Comparison of ENCODE assay signal across 22 cellular contexts in genomic region chr22:48599346-48599745, GRCh38.
DNase-seq lines count a peak whose midpoint lies in the region; ATAC-seq, FAIRE-seq and TF ChIP-seq lines count a peak whose summit lies in the region.
"Had no signal": no experiment of that assay in that cellular context is flagged by ENCODE, and none has a peak within 500 bp of the region (broad histone marks: within the 10 kb centered on the region; RNA-seq: fewer than 3 reads in every experiment).

No MANE protein-coding gene starts in this region.

- ATAC-seq in gastrocnemius medialis, result no peak

- H3K79me2 ChIP-seq in H1 (ENCODE audit: control insufficient read depth in 1 of 2, insufficient read depth in 2 of 2, low read length in 2 of 2), result peaks cover 0 to 3% of the 10 kb centered on the region in 2 experiments; a peak in 1 of 4 replicates

- H2AFZ ChIP-seq in H1 (ENCODE audit: low read length), result no peak overlapping the region
- H2AFZ ChIP-seq in neuronal stem cell (ENCODE audit: low read length), result no peak overlapping the region

- H2BK12ac ChIP-seq in H1 (ENCODE audit: low read depth, low read length) (no peak overlapping the region), neuronal stem cell (ENCODE audit: low read length) (peak overlapping the region; percentile 42)

- no peak overlapping the region for H3K27ac Mint-ChIP-seq in Calu3 (ENCODE audit: unreplicated experiment)
- H3K27ac Mint-ChIP-seq: CD14-positive monocyte; CD4-positive, alpha-beta memory T cell; CD4-positive, CD25-positive, alpha-beta regulatory T cell; CD8-positive, alpha-beta memory T cell had no signal

- H2BK120ac ChIP-seq in H1 (replicated peaks; ENCODE audit: low read depth, low read length) (no peak overlapping the region), neuronal stem cell (ENCODE audit: low read depth, low read length) (no peak overlapping the region)

- no peak overlapping the region for H3K4ac ChIP-seq in H1 (replicated peaks; ENCODE audit: insufficient read length, low read depth, low read length)
- no peak overlapping the region for H3K4ac ChIP-seq in neuronal stem cell (ENCODE audit: low read length)

- BruUV-seq in Calu3 (replicated peaks; lab: Mats Ljungman, UMichigan), result no TSS peak

- no peaks in the 10 kb centered on the region for H3K36me3 Mint-ChIP-seq in Calu3 (ENCODE audit: insufficient read depth, unreplicated experiment)
- H3K36me3 Mint-ChIP-seq: CD14-positive monocyte; CD4-positive, alpha-beta memory T cell; CD4-positive, CD25-positive, alpha-beta regulatory T cell; CD8-positive, alpha-beta memory T cell had no signal

- DNase-seq in H1 (ENCODE audit: low read depth in 1 of 2, low spot score in 2 of 2), result no peak
- no peak for DNase-seq in neuronal stem cell (ENCODE audit: low spot score)
- no peak for DNase-seq in gastrocnemius medialis
- DNase-seq in stimulated activated CD4-positive, alpha-beta T cell treated with anti-CD3 and anti-CD28 coated beads, Interleukin-12 subunit alpha, Interleukin-12 subunit beta, amount 100 ng/mL, for 4 hours, result no peak
- DNase-seq in Calu3, result no peak
- DNase-seq: 8988T; ACHN; BE2C; C1 segment of cervical spinal cord; CD4-positive, alpha-beta memory T cell; CD4-positive, CD25-positive, alpha-beta regulatory T cell; CD8-positive, alpha-beta memory T cell; COR-L47; DMS79 treated with DMSO at 0.1 percent for 48 hours; GF-D8 had no signal

- POLR2A ChIA-PET in H1 (lab: Charles Lee; ENCODE audit: partially characterized antibody), result interaction anchor here (1.2 kb wide), 1 partner anchor 196 kb away, joined by 3 read pairs; no protein-coding TSS in a partner anchor

- H3K36me3 ChIP-seq in H1 (ENCODE audit: control insufficient read depth in 2 of 4, insufficient read depth in 4 of 4, low read length in 3 of 4), result no peaks in the 10 kb centered on the region
- H3K36me3 ChIP-seq in neuronal stem cell (replicated peaks in 1 of 2; ENCODE audit: control insufficient read depth in 2 of 2, insufficient read depth in 2 of 2, low read length in 2 of 2), result peaks cover 0 to 10% of the 10 kb centered on the region in 2 donors
- H3K36me3 ChIP-seq in gastrocnemius medialis, result no peaks in the 10 kb centered on the region
- H3K36me3 ChIP-seq: BE2C, BLaER1 had no signal

- peak overlapping the region; percentile 25; the same call in 1 of the 2 replicates for H4K8ac ChIP-seq in H1 (ENCODE audit: extremely low read depth, insufficient read depth, low read length)
- H4K8ac ChIP-seq in neuronal stem cell (ENCODE audit: low read depth, low read length), result no peak overlapping the region

- no peak overlapping the region for H3K56ac ChIP-seq in H1 (replicated peaks; ENCODE audit: insufficient read length, low read depth, low read length)

- TF ChIP-seq RAD21 in H1 (IDR thresholded peaks at IDR 0.05 in 1 of 2, conservative IDR thresholded peaks at IDR 0.05 in 1 of 2; ENCODE audit: low read depth in 2 of 2, low read length in 2 of 2), result no peak

- H2BK20ac ChIP-seq in H1 (ENCODE audit: low read length), result no peak overlapping the region

- H2AK5ac ChIP-seq in H1 (ENCODE audit: low read depth, low read length) (no peak overlapping the region), neuronal stem cell (ENCODE audit: low read depth, low read length) (peak overlapping the region; percentile 45)

- H3K79me1 ChIP-seq in H1 (ENCODE audit: low read depth, low read length) (peaks cover 4% of the 10 kb centered on the region), neuronal stem cell (ENCODE audit: low read depth, low read length) (peaks cover 16% of the 10 kb centered on the region)

- no peak for TF ChIP-seq POLR2A in H1 (IDR thresholded peaks at IDR 0.05; ENCODE audit: control extremely low read depth in 1 of 2, low read depth in 2 of 2, low read length in 2 of 2)
- TF ChIP-seq POLR2A in gastrocnemius medialis (IDR thresholded peaks at IDR 0.05), result no peak

- peaks cover 5 to 19% of the 10 kb centered on the region in 2 experiments for H4K20me1 ChIP-seq in H1 (replicated peaks in 1 of 2; ENCODE audit: control insufficient read depth in 1 of 2, insufficient read depth in 2 of 2, low read length in 2 of 2)

- H2BK15ac ChIP-seq in H1 (ENCODE audit: low read length), result no peak overlapping the region
- no peak overlapping the region for H2BK15ac ChIP-seq in neuronal stem cell (ENCODE audit: low read length)

- H3K27me3 ChIP-seq in H1 (replicated peaks in 1 of 4; ENCODE audit: control insufficient read depth in 3 of 4, extremely low read depth in 1 of 4, insufficient read depth in 3 of 4, low read length in 3 of 4) (no peaks in the 10 kb centered on the region), neuronal stem cell (ENCODE audit: control insufficient read depth in 3 of 3, insufficient read depth in 3 of 3, low read depth in 1 of 3, low read length in 3 of 3) (no peaks in the 10 kb centered on the region), gastrocnemius medialis (no peaks in the 10 kb centered on the region)
- H3K27me3 ChIP-seq: BE2C had no signal

- H4K91ac ChIP-seq in H1 (replicated peaks; ENCODE audit: insufficient read length, low read length) (no peak overlapping the region), neuronal stem cell (ENCODE audit: low read depth, low read length, poor library complexity) (peak overlapping the region; percentile 43)

- FAIRE-seq in H1 (lab: Jason Lieb, UNC), result no peak
- FAIRE-seq: A204.1, D721Med, G401.6, GM12891, GM19239 had no signal

- intact Hi-C loops in gastrocnemius medialis (cut with DNase I; ENCODE audit: low total_unique reads) (no loop called here), Calu3 (cut with micrococcal nuclease; ENCODE audit: unreplicated experiment) (no loop called here)

- H4K5ac ChIP-seq in H1 (ENCODE audit: insufficient read length, low read depth, low read length), result no peak overlapping the region

- H3K9me3 Mint-ChIP-seq in Calu3 (ENCODE audit: low read depth, unreplicated experiment), result peaks cover 6% of the 10 kb centered on the region

- CTCF ChIA-PET in H1 (lab: Charles Lee; ENCODE audit: partially characterized antibody) (no interaction called here), Calu3 (lab: Charles Lee) (no interaction called here)

- H3K4me3 ChIP-seq in H1 (ENCODE audit: extremely low read depth in 1 of 4, insufficient read depth in 2 of 4, low read depth in 3 of 4, low read length in 4 of 4) (no peak overlapping the region), neuronal stem cell (ENCODE audit: low read length in 2 of 2) (no peak overlapping the region), gastrocnemius medialis (no peak overlapping the region)
- H3K4me3 ChIP-seq: BLaER1 had no signal

- H3K27ac ChIP-seq in H1 (ENCODE audit: low read depth, low read length) (no peak overlapping the region), neuronal stem cell (replicated peaks; ENCODE audit: low read length) (no peak overlapping the region), gastrocnemius medialis (no peak overlapping the region)
- H3K27ac ChIP-seq: BLaER1 had no signal

- H3K4me2 ChIP-seq in H1 (ENCODE audit: insufficient read depth in 1 of 2, low read depth in 2 of 2, low read length in 2 of 2) (no peak overlapping the region), neuronal stem cell (ENCODE audit: insufficient read depth, low read length, poor library complexity, severe bottlenecking) (no peak overlapping the region)
- H3K4me2 ChIP-seq: BLaER1 had no signal

- no peak for TF ChIP-seq EP300 in H1 (IDR thresholded peaks at IDR 0.05; ENCODE audit: borderline replicate concordance in 1 of 2, low read depth in 2 of 2, low read length in 2 of 2)

- H3K9me3 ChIP-seq in H1 (ENCODE audit: insufficient read depth in 2 of 2, low read depth in 1 of 2, low read length in 1 of 2) (peaks cover 2 to 3% of the 10 kb centered on the region in 2 experiments; a peak in 1 of 4 replicates), neuronal stem cell (replicated peaks in 1 of 2; ENCODE audit: control insufficient read depth in 2 of 2, insufficient read depth in 1 of 2, low read depth in 1 of 2, low read length in 2 of 2) (peaks cover 0 to 2% of the 10 kb centered on the region in 2 donors), gastrocnemius medialis (no peaks in the 10 kb centered on the region)
- H3K9me3 ChIP-seq: BE2C had no signal

- H3K4me1 Mint-ChIP-seq in Calu3 (ENCODE audit: low read depth, unreplicated experiment), result no peaks in the 10 kb centered on the region
- H3K4me1 Mint-ChIP-seq: CD14-positive monocyte; CD4-positive, alpha-beta memory T cell; CD4-positive, CD25-positive, alpha-beta regulatory T cell; CD8-positive, alpha-beta memory T cell had no signal

- in situ Hi-C loops in gastrocnemius medialis (cut with MboI; ENCODE audit: low sequenced_read_pairs in 4 of 4), result no loop called here

- no peak overlapping the region for H3K9ac ChIP-seq in H1 (replicated peaks in 1 of 4; ENCODE audit: extremely low read depth in 1 of 4, low read depth in 3 of 4, low read length in 3 of 4)
- H3K9ac ChIP-seq in neuronal stem cell (ENCODE audit: low read depth, low read length, poor library complexity), result peak overlapping the region; percentile 78
- H3K9ac ChIP-seq: BLaER1 had no signal

- H3K4me3 Mint-ChIP-seq in Calu3 (ENCODE audit: low read depth, unreplicated experiment), result no peak overlapping the region
- H3K4me3 Mint-ChIP-seq: CD14-positive monocyte; CD4-positive, alpha-beta memory T cell; CD4-positive, CD25-positive, alpha-beta regulatory T cell; CD8-positive, alpha-beta memory T cell had no signal

- WGBS in H1 (ENCODE audit: extremely low coverage in 1 of 2, insufficient coverage in 1 of 2, insufficient read length in 1 of 2, insufficient replicate concordance in 2 of 2, low coverage in 1 of 2, low lambda C conversion rate in 2 of 2, missing lambda C conversion rate in 1 of 2), 2 experiments, result 90% methylated on average over 10 of the region's 10 CpGs; no CpG with 5 or more reads in 1 of the 2 experiments
- WGBS in neuronal stem cell (ENCODE audit: extremely low coverage in 2 of 2, insufficient read length in 2 of 2, insufficient replicate concordance in 1 of 2), 2 donors, result no CpG with 5 or more reads among the region's 10 CpGs

- H3K18ac ChIP-seq in H1 (ENCODE audit: extremely low read depth, low read length), result no peak overlapping the region
- H3K18ac ChIP-seq in neuronal stem cell (ENCODE audit: low read length), result peak overlapping the region; percentile 24

- H3K4me1 ChIP-seq in H1 (replicated peaks in 1 of 4; ENCODE audit: control insufficient read depth in 3 of 4, insufficient read depth in 4 of 4, low read length in 3 of 4), result no peaks in the 10 kb centered on the region
- H3K4me1 ChIP-seq in neuronal stem cell (ENCODE audit: control insufficient read depth in 2 of 2, insufficient read depth in 1 of 2, low read depth in 1 of 2, low read length in 2 of 2), result no peaks in the 10 kb centered on the region
- H3K4me1 ChIP-seq in gastrocnemius medialis, result no peaks in the 10 kb centered on the region
- H3K4me1 ChIP-seq: BE2C had no signal

- H3K14ac ChIP-seq in H1 (ENCODE audit: insufficient read length) (no peak overlapping the region), neuronal stem cell (ENCODE audit: low read length) (peak overlapping the region; percentile 47)

- no peak overlapping the region for H3K23ac ChIP-seq in H1 (ENCODE audit: insufficient read length)
- peak overlapping the region; percentile 73 for H3K23ac ChIP-seq in neuronal stem cell (ENCODE audit: low read depth, low read length, poor library complexity)

- H3K23me2 ChIP-seq in H1 (ENCODE audit: low read depth, low read length), result no peaks in the 10 kb centered on the region

- no peak overlapping the region for H2BK5ac ChIP-seq in H1 (ENCODE audit: low read depth, low read length)
- no peak overlapping the region for H2BK5ac ChIP-seq in neuronal stem cell (ENCODE audit: low read length)

- TF ChIP-seq CTCF in H1 (IDR thresholded peaks at IDR 0.05; ENCODE audit: control extremely low read depth in 1 of 3, insufficient read depth in 1 of 3, low read depth in 1 of 3, low read length in 3 of 3) (no peak), gastrocnemius medialis (IDR thresholded peaks at IDR 0.05 in 4 of 5, conservative IDR thresholded peaks at IDR 0.05 in 1 of 5) (no peak), Calu3 (IDR thresholded peaks at IDR 0.05; ENCODE audit: unreplicated experiment) (no peak)

- H3K27me3 Mint-ChIP-seq in Calu3 (ENCODE audit: unreplicated experiment), result no peaks in the 10 kb centered on the region
- H3K27me3 Mint-ChIP-seq: CD4-positive, alpha-beta memory T cell; CD4-positive, CD25-positive, alpha-beta regulatory T cell had no signal
